Comparison of ENCODE assay signal across 1 cellular context in the genomic region with DNA sequence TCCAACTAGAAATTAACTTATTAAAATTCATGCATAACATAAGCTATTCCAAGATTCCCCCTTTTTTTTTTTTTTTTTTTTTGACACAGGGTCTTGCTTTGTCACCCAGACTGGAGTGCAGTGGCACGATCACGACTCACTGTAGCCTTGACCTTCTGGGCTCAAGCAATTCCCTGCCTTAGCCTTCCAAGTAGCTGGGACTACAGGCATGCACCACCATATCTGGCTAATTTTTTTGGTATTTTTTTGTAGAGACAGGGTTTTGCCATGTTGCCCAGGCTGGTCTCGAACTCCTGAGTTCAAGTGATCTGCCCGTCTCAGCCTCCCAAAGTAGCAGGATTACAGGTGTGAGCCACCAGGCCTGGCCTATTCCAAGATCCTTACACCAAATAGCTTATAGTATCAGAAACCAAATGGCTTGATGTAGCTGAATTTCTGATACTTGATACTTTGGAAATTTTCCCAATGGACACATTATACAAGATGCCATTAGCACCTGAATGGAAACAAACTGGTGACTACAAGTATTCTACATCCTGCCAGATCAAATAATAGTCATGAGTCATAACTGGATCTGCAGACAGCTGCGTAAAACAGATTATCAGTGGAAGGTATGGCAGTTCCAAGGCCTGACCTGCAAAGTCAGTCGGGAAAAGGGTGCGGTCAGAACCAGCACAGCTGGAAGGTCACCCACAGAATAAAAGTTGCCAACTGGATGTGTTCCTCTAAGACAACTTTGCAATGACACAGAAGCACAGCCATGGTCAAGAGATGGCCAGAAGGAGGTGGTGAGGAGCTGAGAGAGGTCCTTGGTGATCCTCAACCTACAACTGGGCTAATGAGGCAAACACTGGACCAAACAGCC.
TF ChIP-seq lines count a peak whose summit lies in the region.

No MANE protein-coding gene starts in this region.

TF ChIP-seq in K562, 482 proteins besides CTCF, POLR2A, EP300 and RAD21 (continued from another document and continues in another):
- TF ChIP-seq ETV5 (CRISPR knock-in tag; IDR thresholded peaks at IDR 0.05; ENCODE audit: low read depth) (no peak), ZEB2 (IDR thresholded peaks at IDR 0.05) (peak; percentile 86), EZH2 (IDR thresholded peaks at IDR 0.05; ENCODE audit: borderline replicate concordance, low read depth, low read length) (no peak), HMGN3 (IDR thresholded peaks at IDR 0.05; ENCODE audit: borderline replicate concordance, extremely low read depth, insufficient read length, low read depth, low read length) (no peak), ZNF584 (CRISPR knock-in tag; IDR thresholded peaks at IDR 0.05; ENCODE audit: low read depth) (peak; percentile 66; the same call in 1 of the 2 replicates), ZNF77 (CRISPR knock-in tag; IDR thresholded peaks at IDR 0.05) (no peak), PHF21A (IDR thresholded peaks at IDR 0.05; ENCODE audit: borderline replicate concordance, low read depth) (no peak), JUN (IDR thresholded peaks at IDR 0.05; ENCODE audit: borderline replicate concordance, low read depth, low read length) (peak; percentile 88; the same call in 1 of the 2 replicates), JUN (CRISPR knock-in tag; IDR thresholded peaks at IDR 0.05; ENCODE audit: borderline replicate concordance) (no peak), RFX1 (IDR thresholded peaks at IDR 0.05) (no peak), ZNF263 (CRISPR knock-in tag; IDR thresholded peaks at IDR 0.05; ENCODE audit: borderline replicate concordance) (no peak), POLR2H (tag; IDR thresholded peaks at IDR 0.05; ENCODE audit: low read depth) (no peak), MTA3 (IDR thresholded peaks at IDR 0.05; ENCODE audit: borderline replicate concordance) (peak; percentile 84), ZNF146 (CRISPR knock-in tag; IDR thresholded peaks at IDR 0.05; ENCODE audit: unreplicated experiment) (no peak), FOXP1 (CRISPR knock-in tag; IDR thresholded peaks at IDR 0.05) (no peak), ZSCAN32 (CRISPR knock-in tag; IDR thresholded peaks at IDR 0.05) (no peak), BRD4 (IDR thresholded peaks at IDR 0.05) (no peak), KAT2B (IDR thresholded peaks at IDR 0.05; ENCODE audit: low read depth, low read length) (no peak), ZC3H4 (CRISPR knock-in tag; IDR thresholded peaks at IDR 0.05; ENCODE audit: borderline replicate concordance) (no peak), TAF15 (IDR thresholded peaks at IDR 0.05; ENCODE audit: low read depth, low read length) (no peak), LARP7 (IDR thresholded peaks at IDR 0.05) (no peak), RNF2 (IDR thresholded peaks at IDR 0.05) (0 out of 2 replicates have a peak, but pooled peaks have one; percentile 58), POLR3A (IDR thresholded peaks at IDR 0.05; ENCODE audit: borderline replicate concordance, extremely low read depth, insufficient read depth, insufficient read length) (no peak), ZNF644 (tag; IDR thresholded peaks at IDR 0.05; ENCODE audit: low read depth) (no peak), NELFE (IDR thresholded peaks at IDR 0.05; ENCODE audit: insufficient read depth, insufficient read length) (no peak), PHB (CRISPR knock-in tag; IDR thresholded peaks at IDR 0.05) (no peak), ARID1B (IDR thresholded peaks at IDR 0.05) (peak; percentile 96), KDM5B (IDR thresholded peaks at IDR 0.05; ENCODE audit: insufficient replicate concordance, low read depth, low read length) (no peak), CBFA2T2 (conservative IDR thresholded peaks at IDR 0.05) (peak; percentile 89), FOXA3 (CRISPR knock-in tag; conservative IDR thresholded peaks at IDR 0.05 in 1 of 2, IDR thresholded peaks at IDR 0.05 in 1 of 2) (0 out of 4 replicates have a peak, but pooled peaks of 1 of the 2 experiments have one; percentile 21), SUPT5H (IDR thresholded peaks at IDR 0.05) (no peak), SMAD2 (IDR thresholded peaks at IDR 0.05; ENCODE audit: low read depth, low read length) (no peak), MAZ (CRISPR knock-in tag; conservative IDR thresholded peaks at IDR 0.05 in 1 of 2, IDR thresholded peaks at IDR 0.05 in 1 of 2) (peak in 1 of 2 experiments; percentile 27; a peak in 1 of 4 replicates), BRD9 (IDR thresholded peaks at IDR 0.05; ENCODE audit: low read depth, partially characterized antibody) (peak; percentile 65), KAT8 (IDR thresholded peaks at IDR 0.05; ENCODE audit: low read depth) (no peak)
- TF ChIP-seq, protein P1, sequence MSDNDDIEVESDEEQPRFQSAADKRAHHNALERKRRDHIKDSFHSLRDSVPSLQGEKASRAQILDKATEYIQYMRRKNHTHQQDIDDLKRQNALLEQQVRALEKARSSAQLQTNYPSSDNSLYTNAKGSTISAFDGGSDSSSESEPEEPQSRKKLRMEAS (CRISPR knock-in tag; IDR thresholded peaks at IDR 0.05), result no peak
- TF ChIP-seq, protein P2, sequence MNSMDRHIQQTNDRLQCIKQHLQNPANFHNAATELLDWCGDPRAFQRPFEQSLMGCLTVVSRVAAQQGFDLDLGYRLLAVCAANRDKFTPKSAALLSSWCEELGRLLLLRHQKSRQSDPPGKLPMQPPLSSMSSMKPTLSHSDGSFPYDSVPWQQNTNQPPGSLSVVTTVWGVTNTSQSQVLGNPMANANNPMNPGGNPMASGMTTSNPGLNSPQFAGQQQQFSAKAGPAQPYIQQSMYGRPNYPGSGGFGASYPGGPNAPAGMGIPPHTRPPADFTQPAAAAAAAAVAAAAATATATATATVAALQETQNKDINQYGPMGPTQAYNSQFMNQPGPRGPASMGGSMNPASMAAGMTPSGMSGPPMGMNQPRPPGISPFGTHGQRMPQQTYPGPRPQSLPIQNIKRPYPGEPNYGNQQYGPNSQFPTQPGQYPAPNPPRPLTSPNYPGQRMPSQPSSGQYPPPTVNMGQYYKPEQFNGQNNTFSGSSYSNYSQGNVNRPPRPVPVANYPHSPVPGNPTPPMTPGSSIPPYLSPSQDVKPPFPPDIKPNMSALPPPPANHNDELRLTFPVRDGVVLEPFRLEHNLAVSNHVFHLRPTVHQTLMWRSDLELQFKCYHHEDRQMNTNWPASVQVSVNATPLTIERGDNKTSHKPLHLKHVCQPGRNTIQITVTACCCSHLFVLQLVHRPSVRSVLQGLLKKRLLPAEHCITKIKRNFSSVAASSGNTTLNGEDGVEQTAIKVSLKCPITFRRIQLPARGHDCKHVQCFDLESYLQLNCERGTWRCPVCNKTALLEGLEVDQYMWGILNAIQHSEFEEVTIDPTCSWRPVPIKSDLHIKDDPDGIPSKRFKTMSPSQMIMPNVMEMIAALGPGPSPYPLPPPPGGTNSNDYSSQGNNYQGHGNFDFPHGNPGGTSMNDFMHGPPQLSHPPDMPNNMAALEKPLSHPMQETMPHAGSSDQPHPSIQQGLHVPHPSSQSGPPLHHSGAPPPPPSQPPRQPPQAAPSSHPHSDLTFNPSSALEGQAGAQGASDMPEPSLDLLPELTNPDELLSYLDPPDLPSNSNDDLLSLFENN (IDR thresholded peaks at IDR 0.05; ENCODE audit: low read depth in 2 of 2, low read length in 2 of 2), result peak in 1 of 2 experiments; percentile 69; a peak in 2 of 4 replicates
- TF ChIP-seq, protein P3, sequence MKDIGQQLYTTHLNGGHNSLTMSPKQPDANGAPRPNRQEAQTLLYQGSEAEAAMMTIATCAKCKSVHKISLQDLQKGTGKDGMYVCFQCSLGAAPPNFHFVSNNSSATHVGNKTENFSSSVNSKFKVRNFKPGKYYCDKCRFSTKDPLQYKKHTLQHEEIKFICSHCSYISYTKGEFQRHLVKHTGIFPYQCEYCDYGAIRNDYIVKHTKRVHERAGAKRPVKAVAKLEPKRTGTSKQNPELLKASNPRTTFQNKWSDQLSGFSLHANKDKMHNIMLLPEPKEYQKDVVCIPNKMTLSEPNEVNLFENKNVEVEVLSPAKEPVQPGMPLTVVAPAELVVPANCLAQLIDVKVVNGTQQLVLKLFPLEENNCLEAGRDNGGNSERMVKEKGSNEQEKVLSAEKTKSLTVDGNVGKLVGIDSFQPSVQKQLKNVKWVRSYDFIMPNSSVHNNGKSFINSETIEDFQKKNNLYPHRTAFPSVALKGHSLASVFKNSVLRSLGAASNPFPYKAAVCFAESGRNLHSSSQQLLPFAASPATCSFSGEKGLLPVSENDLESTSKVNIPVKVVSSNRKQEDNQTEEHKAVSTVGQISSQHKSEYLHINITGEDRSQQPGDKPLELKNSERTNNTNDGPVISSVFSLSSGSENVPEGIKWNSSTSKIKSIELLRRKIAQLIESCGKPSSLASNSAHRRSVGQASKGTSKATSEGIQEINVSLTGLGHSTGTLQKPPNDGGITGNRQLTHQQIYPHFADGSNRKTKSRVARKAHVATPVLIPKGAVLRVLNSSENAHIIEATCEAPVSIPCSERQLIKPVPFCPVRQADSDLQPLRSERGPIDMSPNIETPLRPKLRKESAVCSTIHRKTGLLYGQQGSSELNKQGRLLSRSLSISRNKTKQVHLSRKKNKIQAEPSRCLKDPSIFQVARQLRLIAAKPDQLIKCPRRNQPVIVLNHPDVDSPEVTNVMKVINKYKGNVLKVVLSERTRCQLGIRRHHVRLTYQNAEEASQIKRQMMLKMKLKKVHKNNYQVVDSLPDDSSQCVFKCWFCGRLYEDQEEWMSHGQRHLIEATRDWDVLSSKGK (CRISPR knock-in tag; IDR thresholded peaks at IDR 0.05), result no peak
- TF ChIP-seq, protein P4, sequence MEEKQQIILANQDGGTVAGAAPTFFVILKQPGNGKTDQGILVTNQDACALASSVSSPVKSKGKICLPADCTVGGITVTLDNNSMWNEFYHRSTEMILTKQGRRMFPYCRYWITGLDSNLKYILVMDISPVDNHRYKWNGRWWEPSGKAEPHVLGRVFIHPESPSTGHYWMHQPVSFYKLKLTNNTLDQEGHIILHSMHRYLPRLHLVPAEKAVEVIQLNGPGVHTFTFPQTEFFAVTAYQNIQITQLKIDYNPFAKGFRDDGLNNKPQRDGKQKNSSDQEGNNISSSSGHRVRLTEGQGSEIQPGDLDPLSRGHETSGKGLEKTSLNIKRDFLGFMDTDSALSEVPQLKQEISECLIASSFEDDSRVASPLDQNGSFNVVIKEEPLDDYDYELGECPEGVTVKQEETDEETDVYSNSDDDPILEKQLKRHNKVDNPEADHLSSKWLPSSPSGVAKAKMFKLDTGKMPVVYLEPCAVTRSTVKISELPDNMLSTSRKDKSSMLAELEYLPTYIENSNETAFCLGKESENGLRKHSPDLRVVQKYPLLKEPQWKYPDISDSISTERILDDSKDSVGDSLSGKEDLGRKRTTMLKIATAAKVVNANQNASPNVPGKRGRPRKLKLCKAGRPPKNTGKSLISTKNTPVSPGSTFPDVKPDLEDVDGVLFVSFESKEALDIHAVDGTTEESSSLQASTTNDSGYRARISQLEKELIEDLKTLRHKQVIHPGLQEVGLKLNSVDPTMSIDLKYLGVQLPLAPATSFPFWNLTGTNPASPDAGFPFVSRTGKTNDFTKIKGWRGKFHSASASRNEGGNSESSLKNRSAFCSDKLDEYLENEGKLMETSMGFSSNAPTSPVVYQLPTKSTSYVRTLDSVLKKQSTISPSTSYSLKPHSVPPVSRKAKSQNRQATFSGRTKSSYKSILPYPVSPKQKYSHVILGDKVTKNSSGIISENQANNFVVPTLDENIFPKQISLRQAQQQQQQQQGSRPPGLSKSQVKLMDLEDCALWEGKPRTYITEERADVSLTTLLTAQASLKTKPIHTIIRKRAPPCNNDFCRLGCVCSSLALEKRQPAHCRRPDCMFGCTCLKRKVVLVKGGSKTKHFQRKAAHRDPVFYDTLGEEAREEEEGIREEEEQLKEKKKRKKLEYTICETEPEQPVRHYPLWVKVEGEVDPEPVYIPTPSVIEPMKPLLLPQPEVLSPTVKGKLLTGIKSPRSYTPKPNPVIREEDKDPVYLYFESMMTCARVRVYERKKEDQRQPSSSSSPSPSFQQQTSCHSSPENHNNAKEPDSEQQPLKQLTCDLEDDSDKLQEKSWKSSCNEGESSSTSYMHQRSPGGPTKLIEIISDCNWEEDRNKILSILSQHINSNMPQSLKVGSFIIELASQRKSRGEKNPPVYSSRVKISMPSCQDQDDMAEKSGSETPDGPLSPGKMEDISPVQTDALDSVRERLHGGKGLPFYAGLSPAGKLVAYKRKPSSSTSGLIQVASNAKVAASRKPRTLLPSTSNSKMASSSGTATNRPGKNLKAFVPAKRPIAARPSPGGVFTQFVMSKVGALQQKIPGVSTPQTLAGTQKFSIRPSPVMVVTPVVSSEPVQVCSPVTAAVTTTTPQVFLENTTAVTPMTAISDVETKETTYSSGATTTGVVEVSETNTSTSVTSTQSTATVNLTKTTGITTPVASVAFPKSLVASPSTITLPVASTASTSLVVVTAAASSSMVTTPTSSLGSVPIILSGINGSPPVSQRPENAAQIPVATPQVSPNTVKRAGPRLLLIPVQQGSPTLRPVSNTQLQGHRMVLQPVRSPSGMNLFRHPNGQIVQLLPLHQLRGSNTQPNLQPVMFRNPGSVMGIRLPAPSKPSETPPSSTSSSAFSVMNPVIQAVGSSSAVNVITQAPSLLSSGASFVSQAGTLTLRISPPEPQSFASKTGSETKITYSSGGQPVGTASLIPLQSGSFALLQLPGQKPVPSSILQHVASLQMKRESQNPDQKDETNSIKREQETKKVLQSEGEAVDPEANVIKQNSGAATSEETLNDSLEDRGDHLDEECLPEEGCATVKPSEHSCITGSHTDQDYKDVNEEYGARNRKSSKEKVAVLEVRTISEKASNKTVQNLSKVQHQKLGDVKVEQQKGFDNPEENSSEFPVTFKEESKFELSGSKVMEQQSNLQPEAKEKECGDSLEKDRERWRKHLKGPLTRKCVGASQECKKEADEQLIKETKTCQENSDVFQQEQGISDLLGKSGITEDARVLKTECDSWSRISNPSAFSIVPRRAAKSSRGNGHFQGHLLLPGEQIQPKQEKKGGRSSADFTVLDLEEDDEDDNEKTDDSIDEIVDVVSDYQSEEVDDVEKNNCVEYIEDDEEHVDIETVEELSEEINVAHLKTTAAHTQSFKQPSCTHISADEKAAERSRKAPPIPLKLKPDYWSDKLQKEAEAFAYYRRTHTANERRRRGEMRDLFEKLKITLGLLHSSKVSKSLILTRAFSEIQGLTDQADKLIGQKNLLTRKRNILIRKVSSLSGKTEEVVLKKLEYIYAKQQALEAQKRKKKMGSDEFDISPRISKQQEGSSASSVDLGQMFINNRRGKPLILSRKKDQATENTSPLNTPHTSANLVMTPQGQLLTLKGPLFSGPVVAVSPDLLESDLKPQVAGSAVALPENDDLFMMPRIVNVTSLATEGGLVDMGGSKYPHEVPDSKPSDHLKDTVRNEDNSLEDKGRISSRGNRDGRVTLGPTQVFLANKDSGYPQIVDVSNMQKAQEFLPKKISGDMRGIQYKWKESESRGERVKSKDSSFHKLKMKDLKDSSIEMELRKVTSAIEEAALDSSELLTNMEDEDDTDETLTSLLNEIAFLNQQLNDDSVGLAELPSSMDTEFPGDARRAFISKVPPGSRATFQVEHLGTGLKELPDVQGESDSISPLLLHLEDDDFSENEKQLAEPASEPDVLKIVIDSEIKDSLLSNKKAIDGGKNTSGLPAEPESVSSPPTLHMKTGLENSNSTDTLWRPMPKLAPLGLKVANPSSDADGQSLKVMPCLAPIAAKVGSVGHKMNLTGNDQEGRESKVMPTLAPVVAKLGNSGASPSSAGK (IDR thresholded peaks at IDR 0.05), result no peak
- TF ChIP-seq, protein P5, sequence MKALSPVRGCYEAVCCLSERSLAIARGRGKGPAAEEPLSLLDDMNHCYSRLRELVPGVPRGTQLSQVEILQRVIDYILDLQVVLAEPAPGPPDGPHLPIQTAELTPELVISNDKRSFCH (CRISPR knock-in tag; IDR thresholded peaks at IDR 0.05), result no peak
- TF ChIP-seq, protein P5 (tag; IDR thresholded peaks at IDR 0.05), result no peak
